18 cellular contexts compared by ENCODE assay signal in the genomic region with DNA sequence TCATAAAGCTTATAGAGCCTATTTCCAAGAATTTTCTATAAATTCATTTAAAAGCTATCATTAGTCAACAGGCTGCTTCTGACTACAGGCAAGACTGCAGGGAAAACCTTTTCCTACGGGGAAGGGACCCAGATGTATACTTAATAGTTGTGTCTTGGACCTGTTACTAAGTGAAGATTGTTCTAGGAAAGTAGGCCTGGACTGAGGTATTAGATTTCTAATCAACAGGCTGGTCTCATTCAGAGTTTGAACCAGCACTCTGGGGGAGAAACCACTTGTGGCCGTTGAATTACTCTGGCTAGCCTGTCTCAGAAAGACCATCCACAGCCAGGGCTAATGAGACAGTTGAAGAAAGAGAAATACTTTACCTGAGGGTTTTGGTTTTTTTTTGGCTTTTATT.
"Had no signal": no experiment of that assay in that cellular context is flagged by ENCODE, and none has a peak within 500 bp of the region (broad histone marks: within the 10 kb centered on the region; RNA-seq: fewer than 3 reads in every experiment).

No MANE protein-coding gene starts in this region.

- H3K27me3 Mint-ChIP-seq: activated CD4-positive, alpha-beta T cell treated with anti-CD3 and anti-CD28 coated beads, Interleukin-2, amount 10 ng/mL, durations not matched to agents 24 days and 14 days had no signal

- ATAC-seq: activated CD8-positive, alpha-beta T cell treated with anti-CD3 and anti-CD28 coated beads, Interleukin-2, amount 10 ng/mL, durations not matched to agents 7 days and 5 days; gastroesophageal sphincter had no signal

- H3K27me3 ChIP-seq: adrenal gland, cardiac muscle cell, dorsolateral prefrontal cortex, gastroesophageal sphincter, thyroid gland, vagina had no signal

- DNase-seq: activated CD4-positive, alpha-beta T cell treated with anti-CD3 and anti-CD28 coated beads, Interleukin-2, amount 10 ng/mL, durations not matched to agents 24 days and 14 days; activated CD4-positive, CD25-positive, alpha-beta regulatory T cell; activated CD8-positive, alpha-beta memory T cell treated with anti-CD3 and anti-CD28 coated beads, Interleukin-2, amount 50 U/mL, for 4 hours; activated CD8-positive, alpha-beta T cell treated with anti-CD3 and anti-CD28 coated beads, Interleukin-2, amount 10 ng/mL, durations not matched to agents 7 days and 5 days; adrenal gland; endodermal cell; islet precursor cell; left ventricle myocardium inferior; nucleus accumbens; posterior cingulate gyrus; thyroid gland had no signal

- H3K4me1 Mint-ChIP-seq: activated CD4-positive, alpha-beta T cell treated with anti-CD3 and anti-CD28 coated beads, Interleukin-2, amount 10 ng/mL, durations not matched to agents 24 days and 14 days; endodermal cell; nephron had no signal

- H3K9me3 ChIP-seq: adrenal gland, gastroesophageal sphincter, left ventricle myocardium inferior, thyroid gland, vagina had no signal

- H3K27ac ChIP-seq: adrenal gland, cardiac muscle cell, dorsolateral prefrontal cortex, gastroesophageal sphincter, left ventricle myocardium inferior, skin epidermis, thyroid gland, vagina had no signal

- H3K4me3 ChIP-seq: adrenal gland, cardiac muscle cell, dorsolateral prefrontal cortex, gastroesophageal sphincter, left ventricle myocardium inferior, skin epidermis, thyroid gland, vagina had no signal

- H3K9me3 Mint-ChIP-seq: activated CD4-positive, alpha-beta T cell treated with anti-CD3 and anti-CD28 coated beads, Interleukin-2, amount 10 ng/mL, durations not matched to agents 24 days and 14 days; endodermal cell; nephron; T-helper 2 cell treated with Interferon-gamma antibody and Interleukin-4, amounts not matched to agents 5 μg/mL and 100 μg/mL, for 36 hours had no signal

- H3K4me1 ChIP-seq: adrenal gland, thyroid gland, vagina had no signal

- H3K4me3 Mint-ChIP-seq: activated CD4-positive, alpha-beta T cell treated with anti-CD3 and anti-CD28 coated beads, Interleukin-2, amount 10 ng/mL, durations not matched to agents 24 days and 14 days; activated CD8-positive, alpha-beta T cell treated with anti-CD3 and anti-CD28 coated beads, Interleukin-2, amount 10 ng/mL, durations not matched to agents 7 days and 5 days; endodermal cell; nephron; T-helper 2 cell treated with Interferon-gamma antibody and Interleukin-4, amounts not matched to agents 5 μg/mL and 100 μg/mL, for 36 hours had no signal

- H3K27ac Mint-ChIP-seq: activated CD4-positive, alpha-beta T cell treated with anti-CD3 and anti-CD28 coated beads, Interleukin-2, amount 10 ng/mL, durations not matched to agents 24 days and 14 days; activated CD8-positive, alpha-beta T cell treated with anti-CD3 and anti-CD28 coated beads, Interleukin-2, amount 10 ng/mL, durations not matched to agents 7 days and 5 days; endodermal cell; T-helper 2 cell treated with Interferon-gamma antibody and Interleukin-4, amounts not matched to agents 5 μg/mL and 100 μg/mL, for 36 hours had no signal
